ENCODE assay signal across 9 cellular contexts in the genomic region with DNA sequence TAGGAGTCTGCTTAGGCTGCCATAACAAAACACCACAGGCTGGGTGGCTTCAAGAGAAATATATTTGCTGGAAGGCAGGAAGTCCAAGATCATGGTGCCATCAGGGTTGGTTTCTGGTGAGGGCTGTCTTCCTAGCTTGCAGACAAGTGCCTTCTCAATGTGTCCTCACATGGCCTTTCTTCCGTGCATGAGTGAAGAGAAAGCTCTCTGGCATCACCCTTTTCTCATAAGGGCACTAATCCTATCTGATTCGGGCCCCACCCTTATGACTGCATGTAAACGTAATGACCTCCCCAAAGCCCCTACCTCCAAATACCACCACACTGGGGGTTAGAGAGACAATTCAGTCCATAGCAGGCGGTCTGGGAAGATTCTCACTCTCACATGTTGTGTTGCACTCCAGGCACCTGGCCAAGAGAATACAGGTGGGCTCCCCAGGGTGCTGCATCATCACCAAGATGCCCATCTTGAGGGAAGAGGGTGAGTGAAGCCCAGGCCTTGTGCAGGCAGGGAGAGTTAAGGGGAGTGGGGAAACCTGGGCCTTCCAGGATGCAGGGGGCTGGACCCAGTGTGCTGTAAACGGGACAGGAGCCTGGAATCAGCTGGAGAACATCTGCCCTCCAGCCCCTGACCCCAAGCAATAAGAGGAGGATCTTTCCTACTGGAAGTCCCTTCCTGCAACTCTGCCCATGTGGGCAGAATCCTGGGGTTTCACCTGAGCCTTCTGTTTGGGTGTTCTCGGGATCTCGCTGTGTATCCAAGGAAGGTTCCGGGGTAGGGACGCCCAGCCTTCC. TPM values are rescaled to one million over a fixed set of nuclear protein-coding genes. Genes with fewer than 3 reads are reported as not detected.
DNase-seq lines count a peak whose midpoint lies in the region; ATAC-seq and TF ChIP-seq lines count a peak whose summit lies in the region.
"Had no signal": no experiment of that assay in that cellular context is flagged by ENCODE, and none has a peak within 500 bp of the region (broad histone marks: within the 10 kb centered on the region; RNA-seq: fewer than 3 reads in every experiment).

No MANE protein-coding gene starts in this region.

- H3K27ac ChIP-seq in left ventricle myocardium inferior (replicated peaks) (peak overlapping the region; percentile 96), brain microvascular endothelial cell (no peak overlapping the region), mucosa of rectum (ENCODE audit: low read depth in 2 of 2, low read length in 2 of 2) (peak overlapping the region; percentile 88 to 89), uterus (peak overlapping the region; percentile 88 to 95)

- in situ Hi-C loops in brain microvascular endothelial cell (cut with HindIII; ENCODE audit: low pct_ligation_motif_present, low sequenced_read_pairs), result no loop called here

- peak overlapping the region; percentile 84 to 87 for H3K9ac ChIP-seq in mucosa of rectum (ENCODE audit: low read depth in 1 of 2, low read length in 2 of 2)

- TF ChIP-seq POLR2A in uterus (IDR thresholded peaks at IDR 0.05), result no peak

- no peak for ATAC-seq in HG02678 (IDR thresholded peaks at IDR 0.05; ENCODE audit: unreplicated experiment)

- DNase-seq in left ventricle myocardium inferior, result no peak
- no peak for DNase-seq in cardiac septum (ENCODE audit: low spot score)
- no peak for DNase-seq in brain microvascular endothelial cell
- DNase-seq in uterus, result no peak
- no peak for DNase-seq in NCI-H1417 (lab: John Stamatoyannopoulos, UW)
- DNase-seq in cerebellum (ENCODE audit: low spot score), result no peak
- DNase-seq: NCI-H524 treated with DMSO at 0.1 percent for 48 hours had no signal

- H3K36me3 ChIP-seq in left ventricle myocardium inferior (no peaks in the 10 kb centered on the region), brain microvascular endothelial cell (replicated peaks) (no peaks in the 10 kb centered on the region), mucosa of rectum (ENCODE audit: control insufficient read depth in 2 of 2, insufficient read depth in 2 of 2, low read length in 2 of 2) (no peaks in the 10 kb centered on the region), uterus (no peaks in the 10 kb centered on the region)

- H3K9me3 ChIP-seq in left ventricle myocardium inferior (replicated peaks) (peaks cover 7% of the 10 kb centered on the region), mucosa of rectum (ENCODE audit: control insufficient read depth in 2 of 2, low read length in 2 of 2) (peaks cover 0 to 2% of the 10 kb centered on the region in 2 donors), uterus (peaks cover 0 to 4% of the 10 kb centered on the region in 2 donors)

- no peak for TF ChIP-seq CTCF in left ventricle myocardium inferior (IDR thresholded peaks at IDR 0.05; ENCODE audit: borderline replicate concordance)
- TF ChIP-seq CTCF in brain microvascular endothelial cell (IDR thresholded peaks at IDR 0.05; ENCODE audit: low read depth, low read length, missing control alignments), result no peak
- TF ChIP-seq CTCF in uterus (IDR thresholded peaks at IDR 0.05), result no peak

- H3K27me3 ChIP-seq in left ventricle myocardium inferior (ENCODE audit: low read depth) (no peaks in the 10 kb centered on the region), brain microvascular endothelial cell (replicated peaks) (no peaks in the 10 kb centered on the region), mucosa of rectum (ENCODE audit: control insufficient read depth in 2 of 2, insufficient read depth in 2 of 2, low read length in 2 of 2) (no peaks in the 10 kb centered on the region), uterus (no peaks in the 10 kb centered on the region)

- intact Hi-C loops in left ventricle myocardium inferior (cut with micrococcal nuclease) (no loop called here), cardiac septum (cut with DNase I) (loop anchor here (2.0 kb wide), 1 partner anchor 28 kb away; no protein-coding TSS in a partner anchor), uterus (cut with DNase I; ENCODE audit: low total_unique reads) (no loop called here)

- H3K4me3 ChIP-seq in left ventricle myocardium inferior (peak overlapping the region; percentile 76), brain microvascular endothelial cell (ENCODE audit: low read depth, low read length) (peak overlapping the region; percentile 52), mucosa of rectum (ENCODE audit: low read length in 2 of 2) (peak overlapping the region; percentile 67 to 80), uterus (peak overlapping the region in 1 of 2 donors; percentile 44)

- H3K4me1 ChIP-seq in left ventricle myocardium inferior (peaks cover 21% of the 10 kb centered on the region), mucosa of rectum (ENCODE audit: control insufficient read depth in 2 of 2, insufficient read depth in 2 of 2, low read length in 2 of 2) (peaks cover 9 to 13% of the 10 kb centered on the region in 2 donors), uterus (no peaks in the 10 kb centered on the region)

RNA-seq across cellular contexts. Expression of a gene that starts 10.2 kb away (rescaled TPM):
- total RNA-seq in left ventricle myocardium inferior, result not detected
- not detected for total RNA-seq in cardiac septum
- under 1 TPM in 2 of 4 donors, not detected in 2; 0.85 to 0.97 TPM for total RNA-seq in uterus
- 1.2 TPM for total RNA-seq in cerebellum

RNA-seq across cellular contexts. Expression of a gene that starts 15.3 kb away (rescaled TPM):
- total RNA-seq in left ventricle myocardium inferior (6.4 TPM), cardiac septum (6.4 TPM), uterus (10 to 100 TPM in 1 of 4 donors, 1 to 10 TPM in 1, under 1 TPM in 2; 0.26 to 14.0 (median 4.2) TPM), cerebellum (1.5 TPM)

RNA-seq across cellular contexts. Expression of a gene that starts 32.9 kb away (rescaled TPM):
- 81.5 TPM for total RNA-seq in left ventricle myocardium inferior
- 100 TPM for total RNA-seq in cardiac septum
- total RNA-seq in uterus, result 100 to 1,000 TPM in 2 of 4 donors, 10 to 100 TPM in 2; 48.8 to 198 (median 76.8) TPM
- total RNA-seq in cerebellum, result 19.3 TPM

RNA-seq across cellular contexts. Expression of a gene that starts 52.1 kb away (rescaled TPM):
- total RNA-seq in left ventricle myocardium inferior (not detected), cardiac septum (not detected), uterus (under 1 TPM in 3 of 4 donors, not detected in 1; 0.28 to 0.59 (median 0.51) TPM), cerebellum (0.73 TPM)
